21 cellular contexts compared by ENCODE assay signal in the genomic region with DNA sequence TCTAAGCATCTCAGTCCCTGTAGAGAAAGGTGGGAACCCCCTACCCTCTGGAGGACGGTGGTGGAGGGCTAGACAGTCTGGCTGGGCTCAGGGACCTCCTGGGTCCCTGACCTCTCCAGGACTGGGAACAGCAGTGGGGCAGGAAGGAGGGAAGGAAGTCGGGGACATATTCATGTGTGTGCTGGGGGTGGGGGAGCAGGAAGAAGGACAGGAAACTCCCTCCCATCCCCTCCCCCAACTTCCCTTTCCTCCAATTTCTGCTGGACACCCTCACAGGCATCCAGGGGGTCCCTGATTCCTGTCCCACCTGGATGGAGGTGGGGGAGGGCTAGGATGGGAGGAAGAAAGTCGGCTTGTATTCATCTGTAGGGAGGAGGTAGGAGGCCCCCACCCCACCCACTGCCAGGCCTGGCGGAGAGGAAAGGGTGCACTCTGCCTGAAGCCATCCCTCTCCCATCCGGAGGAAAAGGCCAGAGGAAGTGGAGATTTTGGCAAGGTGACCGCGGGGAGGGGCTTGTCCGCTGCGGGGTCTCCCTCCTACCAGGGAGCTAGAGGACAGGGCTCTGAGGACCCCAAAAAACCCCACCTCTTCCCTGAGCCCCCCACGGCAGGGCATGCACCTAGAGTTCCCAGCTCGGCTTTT. TPM values are rescaled to one million over a fixed set of nuclear protein-coding genes. Genes with fewer than 3 reads are reported as not detected.
A peak's percentile ranks its signal among the peaks of the same experiment; 100 is the strongest.
DNase-seq lines count a peak whose midpoint lies in the region; ATAC-seq, FAIRE-seq and TF ChIP-seq lines count a peak whose summit lies in the region.
"Had no signal": no experiment of that assay in that cellular context is flagged by ENCODE, and none has a peak within 500 bp of the region (broad histone marks: within the 10 kb centered on the region; RNA-seq: fewer than 3 reads in every experiment).

No MANE protein-coding gene starts in this region.

- H3K4me3 ChIP-seq in HEK293 (ENCODE audit: low read depth, low read length) = no peak overlapping the region
- H3K4me3 ChIP-seq in coronary artery = peak overlapping the region; percentile 66
- H3K4me3 ChIP-seq: K562 had no signal

- H3K9me3 Mint-ChIP-seq in stimulated activated effector memory CD8-positive, alpha-beta T cell treated with anti-CD3 and anti-CD28 coated beads, Interleukin-12 subunit alpha, Interleukin-12 subunit beta, amount 100 ng/mL, for 72 hours = no peaks in the 10 kb centered on the region
- H3K9me3 Mint-ChIP-seq: activated naive CD4-positive, alpha-beta T cell treated with anti-CD3 and anti-CD28 coated beads, Interleukin-2, amount 50 U/mL, for 72 hours; mesothelial cell of epicardium; T-helper 2 cell treated with Interferon-gamma antibody and Interleukin-4, amounts not matched to agents 5 μg/mL and 100 μg/mL, for 36 hours had no signal

- FAIRE-seq in GM12892 (lab: Jason Lieb, UNC) = no peak
- FAIRE-seq: endometrium, K562 had no signal

- H3K36me3 Mint-ChIP-seq in stimulated activated effector memory CD8-positive, alpha-beta T cell treated with anti-CD3 and anti-CD28 coated beads, Interleukin-12 subunit alpha, Interleukin-12 subunit beta, amount 100 ng/mL, for 72 hours = no peaks in the 10 kb centered on the region
- H3K36me3 Mint-ChIP-seq: activated naive CD4-positive, alpha-beta T cell treated with anti-CD3 and anti-CD28 coated beads, Interleukin-2, amount 50 U/mL, for 72 hours; mesothelial cell of epicardium had no signal

- H3K27ac Mint-ChIP-seq in stimulated activated effector memory CD8-positive, alpha-beta T cell treated with anti-CD3 and anti-CD28 coated beads, Interleukin-12 subunit alpha, Interleukin-12 subunit beta, amount 100 ng/mL, for 72 hours = peak overlapping the region; percentile 36
- H3K27ac Mint-ChIP-seq: activated CD4-positive, alpha-beta T cell treated with anti-CD3 and anti-CD28 coated beads for 36 hours; mesothelial cell of epicardium had no signal

- DNase-seq in coronary artery (ENCODE audit: low spot score) (no peak), left lobe of liver (ENCODE audit: low spot score) (no peak), GM12892 (ENCODE audit: insufficient read length) (no peak)
- no peak for DNase-seq in stimulated activated effector memory CD8-positive, alpha-beta T cell treated with anti-CD3 and anti-CD28 coated beads, Interleukin-12 subunit alpha, Interleukin-12 subunit beta, amount 100 ng/mL, for 72 hours (ENCODE audit: low spot score in 2 of 2)
- DNase-seq in stimulated activated naive CD4-positive, alpha-beta T cell treated with Interleukin-2 at 50 U/mL for 16 hours (lab: John Stamatoyannopoulos, UW) = no peak
- DNase-seq: cerebellar nuclear complex, EL, NCI-H2029 treated with DMSO at 0.1 percent for 48 hours, NCI-H524 had no signal

- no peak overlapping the region for H3K27ac ChIP-seq in HEK293 (ENCODE audit: extremely low read depth, low read depth, low read length)
- peak overlapping the region in 1 of 2 donors; percentile 32 for H3K27ac ChIP-seq in coronary artery
- H3K27ac ChIP-seq: HL-60 had no signal

- CTCF ChIA-PET in HEK293 (lab: Yijun Ruan, JAX) = interaction anchor here (0.5 to 0.6 kb wide), 2 partner anchors 41 to 58 kb away, joined by 3 to 4 read pairs; no protein-coding TSS in a partner anchor

- peaks cover 19% of the 10 kb centered on the region for H3K4me1 Mint-ChIP-seq in stimulated activated effector memory CD8-positive, alpha-beta T cell treated with anti-CD3 and anti-CD28 coated beads, Interleukin-12 subunit alpha, Interleukin-12 subunit beta, amount 100 ng/mL, for 72 hours

- no peaks in the 10 kb centered on the region for H3K36me3 ChIP-seq in HEK293 (ENCODE audit: control insufficient read depth in 2 of 2, insufficient read depth in 1 of 2, low read length in 2 of 2)
- H3K36me3 ChIP-seq: tibial nerve had no signal

- no peaks in the 10 kb centered on the region for H3K9me3 ChIP-seq in HEK293 (ENCODE audit: control insufficient read depth, insufficient read depth, low read depth, low read length)

- no peak for TF ChIP-seq POLR2A in GM12892 (IDR thresholded peaks at IDR 0.05; ENCODE audit: low read depth, low read length)

- ATAC-seq in left lobe of liver = peak; percentile 29
- no peak for ATAC-seq in stimulated activated effector memory CD8-positive, alpha-beta T cell treated with anti-CD3 and anti-CD28 coated beads, Interleukin-12 subunit alpha, Interleukin-12 subunit beta, amount 100 ng/mL, for 72 hours
- ATAC-seq in HG03439 (IDR thresholded peaks at IDR 0.05; ENCODE audit: unreplicated experiment) = no peak
- ATAC-seq: K562 had no signal

- POLR2A ChIA-PET in HEK293 (lab: Yijun Ruan, JAX) = no interaction called here

- no peaks in the 10 kb centered on the region for H3K4me1 ChIP-seq in HEK293 (ENCODE audit: control insufficient read depth, insufficient read depth, low read length)

- TF ChIP-seq CTCF in HEK293 (tag by site-specific recombination; IDR thresholded peaks at IDR 0.05) (no peak), coronary artery (IDR thresholded peaks at IDR 0.05) (no peak)

- no peak overlapping the region for H3K4me3 Mint-ChIP-seq in stimulated activated effector memory CD8-positive, alpha-beta T cell treated with anti-CD3 and anti-CD28 coated beads, Interleukin-12 subunit alpha, Interleukin-12 subunit beta, amount 100 ng/mL, for 72 hours
- H3K4me3 Mint-ChIP-seq: activated CD4-positive, alpha-beta T cell treated with anti-CD3 and anti-CD28 coated beads for 36 hours had no signal

TF ChIP-seq in HEK293, 187 proteins besides CTCF, POLR2A, EP300 and RAD21:
- no peak for TF ChIP-seq ZFP41 (tag by site-specific recombination; IDR thresholded peaks at IDR 0.05; ENCODE audit: borderline replicate concordance)
- TF ChIP-seq GLI2 (tag by site-specific recombination; IDR thresholded peaks at IDR 0.05; ENCODE audit: borderline replicate concordance, low read depth) = no peak
- no peak for TF ChIP-seq ZNF157 (tag by site-specific recombination; IDR thresholded peaks at IDR 0.05)
- TF ChIP-seq IKZF3 (tag by site-specific recombination; IDR thresholded peaks at IDR 0.05) = 0 out of 2 replicates have a peak, but pooled peaks have one; percentile 24
- no peak for TF ChIP-seq ZNF768 (tag by site-specific recombination; IDR thresholded peaks at IDR 0.05)

RNA-seq across cellular contexts. Expression of a gene that starts 2.3 kb away (rescaled TPM):
- 2.0 TPM for total RNA-seq in left lobe of liver
- polyA plus RNA-seq in GM12892 (2012; ENCODE audit: missing spikeins) = not detected
- total RNA-seq: K562 had no signal
- polyA plus RNA-seq: K562 had no signal

RNA-seq across cellular contexts. Expression of a gene that starts 23.9 kb away (rescaled TPM):
- total RNA-seq in left lobe of liver = 11.1 TPM
- polyA plus RNA-seq in GM12892 (2012; ENCODE audit: missing spikeins) = 10.5 TPM

RNA-seq across cellular contexts. Expression of a gene that starts 51.5 kb away (rescaled TPM):
- 0.43 TPM for total RNA-seq in left lobe of liver
- not detected for polyA plus RNA-seq in GM12892 (2012; ENCODE audit: missing spikeins)
- total RNA-seq: activated CD4-positive, alpha-beta T cell treated with anti-CD3 and anti-CD28 coated beads for 36 hours; activated naive CD4-positive, alpha-beta T cell treated with anti-CD3 and anti-CD28 coated beads, Interleukin-2, amount 50 U/mL, for 72 hours; glomerular endothelial cell; K562; mesothelial cell of epicardium; omental fat pad; tibial nerve had no signal
- polyA plus RNA-seq: K562 had no signal

RNA-seq across cellular contexts. Expression of a gene that starts 56.8 kb away (rescaled TPM):
- not detected for total RNA-seq in left lobe of liver
- polyA plus RNA-seq in GM12892 (2012; ENCODE audit: missing spikeins) = not detected
- total RNA-seq: activated CD4-positive, alpha-beta T cell treated with anti-CD3 and anti-CD28 coated beads for 36 hours; activated naive CD4-positive, alpha-beta T cell treated with anti-CD3 and anti-CD28 coated beads, Interleukin-2, amount 50 U/mL, for 72 hours; glomerular endothelial cell; K562; mesothelial cell of epicardium; omental fat pad; tibial nerve had no signal
- polyA plus RNA-seq: K562 had no signal
